18 cellular contexts compared by ENCODE assay signal in the genomic region with DNA sequence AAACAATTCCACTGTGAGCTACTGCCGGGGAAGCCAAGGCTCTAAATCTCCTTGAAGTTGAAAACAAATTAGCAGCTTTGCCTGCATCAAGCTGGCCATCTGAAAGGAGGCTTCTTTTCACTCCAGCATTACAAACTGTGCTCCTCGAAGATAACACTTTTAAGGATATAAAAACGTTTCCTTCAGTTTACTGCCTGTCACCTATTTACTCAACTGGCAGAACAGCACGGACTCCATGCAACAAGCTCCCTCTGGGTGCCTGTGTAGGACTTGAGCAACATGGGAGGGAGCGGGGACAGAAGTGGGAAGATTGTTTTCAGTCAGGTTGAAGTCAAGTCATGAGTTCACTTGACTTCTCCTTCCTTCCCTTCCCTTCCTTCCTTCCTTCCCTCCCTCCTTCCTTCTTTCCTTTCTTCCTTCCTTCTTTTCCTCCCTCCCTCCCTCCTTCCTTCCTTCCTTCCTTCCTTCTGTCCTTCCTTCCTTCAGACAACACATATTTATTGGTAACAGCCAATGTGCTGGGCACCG.
DNase-seq lines count a peak whose midpoint lies in the region; ATAC-seq and TF ChIP-seq lines count a peak whose summit lies in the region.
"Had no signal": no experiment of that assay in that cellular context is flagged by ENCODE, and none has a peak within 500 bp of the region (broad histone marks: within the 10 kb centered on the region; RNA-seq: fewer than 3 reads in every experiment).

No MANE protein-coding gene starts in this region.

- TF ChIP-seq POLR2A in heart left ventricle (IDR thresholded peaks at IDR 0.05): no peak

- H3K27ac ChIP-seq in cardiac muscle cell: peak overlapping the region; percentile 85
- H3K27ac ChIP-seq in heart left ventricle: peak overlapping the region in 5 of 12 donors; percentile 46 to 71 (median 51)
- H3K27ac ChIP-seq in endodermal cell (ENCODE audit: low read depth, low read length): peak overlapping the region; percentile 49
- peak overlapping the region; percentile 73 for H3K27ac ChIP-seq in neural progenitor cell
- no peak overlapping the region for H3K27ac ChIP-seq in upper lobe of right lung
- H3K27ac ChIP-seq: SK-N-MC had no signal

- H3K9me3 ChIP-seq in cardiac muscle cell (ENCODE audit: low read depth) (no peaks in the 10 kb centered on the region), heart left ventricle (no peaks in the 10 kb centered on the region), endodermal cell (ENCODE audit: control insufficient read depth, low read length) (no peaks in the 10 kb centered on the region), neural progenitor cell (ENCODE audit: low read depth) (no peaks in the 10 kb centered on the region), upper lobe of right lung (no peaks in the 10 kb centered on the region)
- H3K9me3 ChIP-seq: esophagus squamous epithelium had no signal

- no peaks in the 10 kb centered on the region for H3K36me3 ChIP-seq in cardiac muscle cell
- no peaks in the 10 kb centered on the region for H3K36me3 ChIP-seq in heart left ventricle
- peaks cover 41% of the 10 kb centered on the region for H3K36me3 ChIP-seq in endodermal cell (ENCODE audit: control insufficient read depth, insufficient read depth, low read length)
- H3K36me3 ChIP-seq in neural progenitor cell: no peaks in the 10 kb centered on the region
- H3K36me3 ChIP-seq in upper lobe of right lung: no peaks in the 10 kb centered on the region
- H3K36me3 ChIP-seq: esophagus squamous epithelium had no signal

- peaks cover 100% of the 10 kb centered on the region for H4K20me1 ChIP-seq in neural progenitor cell (ENCODE audit: low read depth)

- H2AFZ ChIP-seq in neural progenitor cell (replicated peaks): no peak overlapping the region

- intact Hi-C loops in heart left ventricle (cut with DNase I) (no loop called here), upper lobe of right lung (cut with DNase I) (no loop called here)

- H3K4me3 ChIP-seq in cardiac muscle cell (no peak overlapping the region), heart left ventricle (no peak overlapping the region), endodermal cell (ENCODE audit: low read length) (peak overlapping the region; percentile 10), neural progenitor cell (no peak overlapping the region), upper lobe of right lung (no peak overlapping the region)
- H3K4me3 ChIP-seq: esophagus squamous epithelium had no signal

- H3K4me3 Mint-ChIP-seq in endodermal cell: peak overlapping the region; percentile 23
- H3K4me3 Mint-ChIP-seq in neural progenitor cell: peak overlapping the region; percentile 6
- H3K4me3 Mint-ChIP-seq: activated CD4-positive, alpha-beta T cell treated with anti-CD3 and anti-CD28 coated beads, Interleukin-2, amount 10 ng/mL, durations not matched to agents 24 days and 14 days; activated naive CD4-positive, alpha-beta T cell treated with anti-CD3 and anti-CD28 coated beads for 36 hours; CD14-positive monocyte had no signal

- peaks cover 57% of the 10 kb centered on the region for H3F3A ChIP-seq in neural progenitor cell (ENCODE audit: low read depth)

- no peak for TF ChIP-seq CTCF in cardiac muscle cell (IDR thresholded peaks at IDR 0.05; ENCODE audit: low read depth, low read length)
- TF ChIP-seq CTCF in heart left ventricle (IDR thresholded peaks at IDR 0.05): no peak
- no peak for TF ChIP-seq CTCF in endodermal cell (conservative IDR thresholded peaks at IDR 0.05)
- no peak for TF ChIP-seq CTCF in neural progenitor cell (IDR thresholded peaks at IDR 0.05)
- no peak for TF ChIP-seq CTCF in upper lobe of right lung (IDR thresholded peaks at IDR 0.05)

- H3K4me2 ChIP-seq in neural progenitor cell: peak overlapping the region; percentile 61

- H3K9ac ChIP-seq in endodermal cell (ENCODE audit: extremely low read depth, low read length, poor library complexity, severe bottlenecking) (no peak overlapping the region), neural progenitor cell (no peak overlapping the region)

- ATAC-seq in heart left ventricle (no peak), upper lobe of right lung (peak; percentile 62), GM18517 (IDR thresholded peaks at IDR 0.05; ENCODE audit: unreplicated experiment) (no peak)

- peaks cover 100% of the 10 kb centered on the region for H3K79me2 ChIP-seq in neural progenitor cell (ENCODE audit: low read depth)

- no peaks in the 10 kb centered on the region for H3K9me3 Mint-ChIP-seq in endodermal cell
- peaks cover 11% of the 10 kb centered on the region for H3K9me3 Mint-ChIP-seq in neural progenitor cell
- H3K9me3 Mint-ChIP-seq: activated CD4-positive, alpha-beta T cell treated with anti-CD3 and anti-CD28 coated beads, Interleukin-2, amount 10 ng/mL, durations not matched to agents 24 days and 14 days; activated naive CD4-positive, alpha-beta T cell treated with anti-CD3 and anti-CD28 coated beads for 36 hours had no signal

- H3K36me3 Mint-ChIP-seq in endodermal cell (ENCODE audit: low read depth): peaks cover 40% of the 10 kb centered on the region
- peaks cover 40% of the 10 kb centered on the region for H3K36me3 Mint-ChIP-seq in neural progenitor cell
- H3K36me3 Mint-ChIP-seq: CD14-positive monocyte had no signal

- H3K4me1 ChIP-seq in cardiac muscle cell (ENCODE audit: low read depth): peaks cover 63% of the 10 kb centered on the region
- H3K4me1 ChIP-seq in heart left ventricle: peaks cover 5 to 58% (median 35%) of the 10 kb centered on the region in 12 donors
- H3K4me1 ChIP-seq in endodermal cell (ENCODE audit: control insufficient read depth, insufficient read depth, low read length): peaks cover 24% of the 10 kb centered on the region
- H3K4me1 ChIP-seq in neural progenitor cell: peaks cover 63% of the 10 kb centered on the region
- peaks cover 50% of the 10 kb centered on the region for H3K4me1 ChIP-seq in upper lobe of right lung

- DNase-seq in cardiac muscle cell (ENCODE audit: low read depth in 1 of 2, low spot score in 1 of 2) (no peak), heart left ventricle (no peak), endodermal cell (no peak), neural progenitor cell (ENCODE audit: low spot score) (peak; percentile 44), upper lobe of right lung (no peak), SIG-M5 treated with dmso at 0.1 percent for 504 hours (lab: John Stamatoyannopoulos, UW; ENCODE audit: unreplicated experiment) (no peak)
- DNase-seq in activated CD4-positive, alpha-beta T cell treated with anti-CD3 and anti-CD28 coated beads for 1 hour: no peak
- DNase-seq: activated CD4-positive, alpha-beta T cell treated with anti-CD3 and anti-CD28 coated beads, Interleukin-2, amount 10 ng/mL, durations not matched to agents 24 days and 14 days; activated naive CD4-positive, alpha-beta T cell treated with anti-CD3 and anti-CD28 coated beads for 36 hours; esophagus squamous epithelium; HCEC 1CT; kidney glomerular epithelial cell; NCI-H1694 treated with DMSO at 0.1 percent for 48 hours; retina; stimulated activated CD4-positive, alpha-beta T cell treated with anti-CD3 and anti-CD28 coated beads, Interleukin-1b, Interleukin-23, amount 100 ng/mL, for 48 hours had no signal

- peak overlapping the region; percentile 78 for H3K27ac Mint-ChIP-seq in endodermal cell
- peak overlapping the region; percentile 23 for H3K27ac Mint-ChIP-seq in neural progenitor cell
- H3K27ac Mint-ChIP-seq: activated CD4-positive, alpha-beta T cell treated with anti-CD3 and anti-CD28 coated beads, Interleukin-2, amount 10 ng/mL, durations not matched to agents 24 days and 14 days; activated naive CD4-positive, alpha-beta T cell treated with anti-CD3 and anti-CD28 coated beads for 36 hours; CD14-positive monocyte had no signal

- no peaks in the 10 kb centered on the region for H3K27me3 ChIP-seq in cardiac muscle cell
- H3K27me3 ChIP-seq in heart left ventricle: no peaks in the 10 kb centered on the region
- H3K27me3 ChIP-seq in endodermal cell (ENCODE audit: control insufficient read depth, insufficient read depth, low read length, poor library complexity, severe bottlenecking): no peaks in the 10 kb centered on the region
- H3K27me3 ChIP-seq in neural progenitor cell: no peaks in the 10 kb centered on the region
- H3K27me3 ChIP-seq in upper lobe of right lung: no peaks in the 10 kb centered on the region
- H3K27me3 ChIP-seq: esophagus squamous epithelium had no signal

- H3K27me3 Mint-ChIP-seq in endodermal cell (ENCODE audit: insufficient read depth) (no peaks in the 10 kb centered on the region), neural progenitor cell (ENCODE audit: insufficient read depth, low read depth) (no peaks in the 10 kb centered on the region)

- H3K4me1 Mint-ChIP-seq in endodermal cell: peaks cover 69% of the 10 kb centered on the region
- peaks cover 59% of the 10 kb centered on the region for H3K4me1 Mint-ChIP-seq in neural progenitor cell
- H3K4me1 Mint-ChIP-seq: activated CD4-positive, alpha-beta T cell treated with anti-CD3 and anti-CD28 coated beads, Interleukin-2, amount 10 ng/mL, durations not matched to agents 24 days and 14 days had no signal

- WGBS in heart left ventricle, 4 donors: 70 to 84% (median 77%) methylated on average over 6 of the region's 6 CpGs
- 69 to 74% methylated on average over 5 to 6 of the region's 6 CpGs for WGBS in endodermal cell (ENCODE audit: insufficient coverage in 1 of 2, insufficient read length in 1 of 2), 2 experiments
